Comparison of ENCODE assay signal across 8 cellular contexts in genomic region chrX:54529559-54530357, GRCh38. TPM values are rescaled to one million over a fixed set of nuclear protein-coding genes. Genes with fewer than 3 reads are reported as not detected.
A peak's percentile ranks its signal among the peaks of the same experiment; 100 is the strongest.
DNase-seq lines count a peak whose midpoint lies in the region; ATAC-seq and TF ChIP-seq lines count a peak whose summit lies in the region.

GNL3L (plus strand) TSS chrX:54530219; CDS start chrX:54532567, 2,348 bp downstream.

- peak; percentile 93 for DNase-seq in NCI-H82 (lab: John Stamatoyannopoulos, UW)
- peak; percentile 77 to 80 for DNase-seq in activated CD4-positive, alpha-beta T cell treated with anti-CD3 and anti-CD28 coated beads, Interleukin-2, amount 50 U/mL, for 48 hours
- DNase-seq in dorsolateral prefrontal cortex: peak; percentile 66 to 89 (median 82)
- DNase-seq in lower leg skin (ENCODE audit: low spot score in 2 of 2): peak; percentile 83 to 95
- peak; percentile 72 to 82 for DNase-seq in stimulated activated CD4-positive, alpha-beta T cell treated with anti-CD3 and anti-CD28 coated beads, Interleukin-4, amount 100 ng/mL, for 4 hours

- TF ChIP-seq POLR2A in lower leg skin (IDR thresholded peaks at IDR 0.05): no peak

- WGBS in lower leg skin, 2 donors: 7 to 36% methylated on average over 7 to 27 of the region's 50 CpGs

- TF ChIP-seq CTCF in C4-2B (conservative IDR thresholded peaks at IDR 0.05): no peak
- peak in 5 of 56 donors; percentile 7 to 17 (median 11) for TF ChIP-seq CTCF in dorsolateral prefrontal cortex (IDR thresholded peaks at IDR 0.05 in 54 of 56, conservative IDR thresholded peaks at IDR 0.05 in 2 of 56; ENCODE audit: low read depth in 1 of 56, partially characterized antibody in 56 of 56)
- no peak for TF ChIP-seq CTCF in lower leg skin (IDR thresholded peaks at IDR 0.05)

- H3K27ac ChIP-seq in C4-2B (peak within 1 kb of the TSS; percentile 91), dorsolateral prefrontal cortex (peak within 1 kb of the TSS; percentile 52 to 96 (median 91))

- intact Hi-C loops in dorsolateral prefrontal cortex (cut with DNase I) (loop anchor here (5.0 to 10.0 kb wide), 3 partner anchors 105 to 485 kb away; partner anchors contain the start of genes PHF8 (in 1 of the 2) and WNK3 (in 1 of the 2)), lower leg skin (cut with DNase I; ENCODE audit: low total_unique reads) (loop anchor here (10.0 kb wide), 1 partner anchor 65 kb away; no protein-coding TSS in a partner anchor)

- peak; percentile 82 for ATAC-seq in GM19438 (IDR thresholded peaks at IDR 0.05; ENCODE audit: low read depth, unreplicated experiment)
- peak; percentile 60 for ATAC-seq in HG03575 (IDR thresholded peaks at IDR 0.05; ENCODE audit: extremely low read depth, insufficient number of reproducible peaks, low FRiP score, unreplicated experiment)

- H3K4me3 ChIP-seq in dorsolateral prefrontal cortex (peak within 1 kb of the TSS; percentile 46 to 86 (median 69)), lower leg skin (ENCODE audit: low read depth, poor library complexity, severe bottlenecking) (peak within 1 kb of the TSS; percentile 62)

- H3K27me3 ChIP-seq in dorsolateral prefrontal cortex: peaks cover 0 to 26% (median under 1%) of the 10 kb centered on the region in 45 donors

RNA-seq across cellular contexts. Expression of gene GNL3L, which starts in this region (rescaled TPM):
- total RNA-seq in dorsolateral prefrontal cortex: 10 to 100 TPM; 18.8 to 35.6 (median 27.4) TPM
- 10 to 100 TPM; 22.6 to 32.1 (median 28.0) TPM for total RNA-seq in lower leg skin

Comparison
In these comparisons a context has a peak if more than half of its experiments do, and no peak if none do; other contexts are left out.
1. Peak in every context shown above with its lines: DNase-seq, ATAC-seq, H3K4me3 ChIP-seq and H3K27ac ChIP-seq.